21 cellular contexts compared by ENCODE assay signal in genomic region chr12:4144676-4145075, GRCh38.
DNase-seq lines count a peak whose midpoint lies in the region; ATAC-seq and TF ChIP-seq lines count a peak whose summit lies in the region.
"Had no signal": no experiment of that assay in that cellular context is flagged by ENCODE, and none has a peak within 500 bp of the region (broad histone marks: within the 10 kb centered on the region; RNA-seq: fewer than 3 reads in every experiment).

No MANE protein-coding gene starts in this region.

- H3K18ac ChIP-seq in trophoblast cell (ENCODE audit: low read length) = no peak overlapping the region

- no peaks in the 10 kb centered on the region for H3K9me3 Mint-ChIP-seq in activated T-cell treated with anti-CD3 and anti-CD28 coated beads, Interleukin-2, amount 50 U/mL, for 24 hours
- peaks cover 7% of the 10 kb centered on the region for H3K9me3 Mint-ChIP-seq in activated naive CD8-positive, alpha-beta T cell treated with anti-CD3 and anti-CD28 coated beads for 36 hours

- H3K36me3 Mint-ChIP-seq in activated T-cell treated with anti-CD3 and anti-CD28 coated beads, Interleukin-2, amount 50 U/mL, for 24 hours (ENCODE audit: low read depth) = no peaks in the 10 kb centered on the region
- H3K36me3 Mint-ChIP-seq in activated naive CD8-positive, alpha-beta T cell treated with anti-CD3 and anti-CD28 coated beads for 36 hours = peaks cover 8% of the 10 kb centered on the region

- H3K9me3 ChIP-seq in OCI-LY3 (ENCODE audit: insufficient read depth, low read length) (no peaks in the 10 kb centered on the region), trophoblast cell (ENCODE audit: insufficient read depth, low read depth, low read length) (no peaks in the 10 kb centered on the region)
- H3K9me3 ChIP-seq: BLaER1, pancreas, right lobe of liver had no signal

- peaks cover 3% of the 10 kb centered on the region for H3K79me1 ChIP-seq in trophoblast cell (ENCODE audit: low read length)

- ATAC-seq in activated CD4-positive, CD25-positive, alpha-beta regulatory T cell treated with anti-CD3 and anti-CD28 coated beads, Interleukin-2, amount 50 U/mL, for 24 hours = no peak
- ATAC-seq in HG03457 (IDR thresholded peaks at IDR 0.05; ENCODE audit: unreplicated experiment) = no peak
- ATAC-seq: pancreas, right lobe of liver had no signal

- no peak overlapping the region for H4K8ac ChIP-seq in trophoblast cell (ENCODE audit: low read depth, low read length)

- no peak overlapping the region for H2BK12ac ChIP-seq in trophoblast cell (ENCODE audit: low read length)

- DNase-seq in activated T-cell treated with anti-CD3 and anti-CD28 coated beads, Interleukin-2, amount 50 U/mL, for 24 hours = no peak
- no peak for DNase-seq in activated T-cell treated with anti-CD3 and anti-CD28 coated beads for 4 hours
- DNase-seq in activated naive CD8-positive, alpha-beta T cell treated with anti-CD3 and anti-CD28 coated beads for 36 hours = no peak
- DNase-seq in trophoblast cell = peak; percentile 34 to 76
- no peak for DNase-seq in nucleus accumbens (lab: John Stamatoyannopoulos, UW)
- DNase-seq: amniotic stem cell; dermis blood vessel endothelial cell; foreskin fibroblast; NCI-H1105 treated with DMSO at 0.1 percent for 48 hours; NCI-H2081 treated with DMSO at 0.1 percent for 48 hours; NCI-H446 treated with DMSO at 0.1 percent for 48 hours; NK-92 treated with Interleukin-12 subunit alpha and Interleukin-12 subunit beta, amount 100 ng/mL, for 24 hours; pancreas; stimulated activated CD4-positive, alpha-beta T cell treated with anti-CD3 and anti-CD28 coated beads, Interleukin-15, amount 100 ng/mL, for 24 hours; T-helper 9 cell had no signal

- WGBS in trophoblast cell (ENCODE audit: extremely low coverage, insufficient coverage, insufficient read length) = no CpG with 5 or more reads among the region's 2 CpGs

- peaks cover 94% of the 10 kb centered on the region for H3K4me1 ChIP-seq in OCI-LY3 (ENCODE audit: low read length)
- peaks cover 9 to 12% of the 10 kb centered on the region in 2 experiments for H3K4me1 ChIP-seq in trophoblast cell (ENCODE audit: control insufficient read depth in 1 of 2, insufficient read depth in 2 of 2, low read length in 2 of 2)
- H3K4me1 ChIP-seq: pancreas, right lobe of liver had no signal

- no peak overlapping the region for H3K4me3 Mint-ChIP-seq in activated T-cell treated with anti-CD3 and anti-CD28 coated beads, Interleukin-2, amount 50 U/mL, for 24 hours
- H3K4me3 Mint-ChIP-seq in activated naive CD8-positive, alpha-beta T cell treated with anti-CD3 and anti-CD28 coated beads for 36 hours = no peak overlapping the region

- H3K36me3 ChIP-seq in OCI-LY3 (replicated peaks; ENCODE audit: low read depth, low read length) (peaks cover 6% of the 10 kb centered on the region), trophoblast cell (ENCODE audit: control insufficient read depth in 1 of 2, insufficient read depth in 2 of 2, low read length in 2 of 2) (no peaks in the 10 kb centered on the region)
- H3K36me3 ChIP-seq: BLaER1, pancreas, right lobe of liver had no signal

- H3K14ac ChIP-seq in trophoblast cell (ENCODE audit: low read length) = no peak overlapping the region

- H3K27me3 ChIP-seq in OCI-LY3 (ENCODE audit: low read depth, low read length) = no peaks in the 10 kb centered on the region
- H3K27me3 ChIP-seq in trophoblast cell (ENCODE audit: insufficient read depth, low read length) = no peaks in the 10 kb centered on the region
- H3K27me3 ChIP-seq: BLaER1, pancreas, right lobe of liver had no signal

- H4K20me1 ChIP-seq in OCI-LY3 (ENCODE audit: insufficient read depth, low read length) = no peaks in the 10 kb centered on the region
- H4K20me1 ChIP-seq: BLaER1 had no signal

- H4K91ac ChIP-seq in trophoblast cell (ENCODE audit: low read depth, low read length) = no peak overlapping the region

- H3K4ac ChIP-seq in trophoblast cell (ENCODE audit: low read depth, low read length) = no peak overlapping the region

- H3K9ac ChIP-seq in OCI-LY3 (ENCODE audit: low read length) (peak overlapping the region; percentile 97), trophoblast cell (ENCODE audit: low read length) (no peak overlapping the region)
- H3K9ac ChIP-seq: BLaER1 had no signal

- no peak overlapping the region for H3K23ac ChIP-seq in trophoblast cell (ENCODE audit: low read length)

- peak overlapping the region; percentile 99 for H3K27ac ChIP-seq in OCI-LY3 (ENCODE audit: low read length)
- H3K27ac ChIP-seq in trophoblast cell (ENCODE audit: low read depth, low read length) = no peak overlapping the region
- H3K27ac ChIP-seq: BLaER1, hepatocyte, pancreas, right lobe of liver had no signal

- H3K4me3 ChIP-seq in OCI-LY3 (ENCODE audit: low read length) = peak overlapping the region; percentile 7; the same call in 1 of the 2 replicates
- H3K4me3 ChIP-seq in trophoblast cell (ENCODE audit: low read depth, low read length) = no peak overlapping the region
- H3K4me3 ChIP-seq: BLaER1, hepatocyte, pancreas, right lobe of liver had no signal

- H2BK5ac ChIP-seq in trophoblast cell (ENCODE audit: low read depth, low read length, poor library complexity) = no peak overlapping the region

- no peaks in the 10 kb centered on the region for H3K27me3 Mint-ChIP-seq in activated T-cell treated with anti-CD3 and anti-CD28 coated beads, Interleukin-2, amount 50 U/mL, for 24 hours
- no peaks in the 10 kb centered on the region for H3K27me3 Mint-ChIP-seq in activated naive CD8-positive, alpha-beta T cell treated with anti-CD3 and anti-CD28 coated beads for 36 hours

- peaks cover 92% of the 10 kb centered on the region for H3K4me1 Mint-ChIP-seq in activated T-cell treated with anti-CD3 and anti-CD28 coated beads, Interleukin-2, amount 50 U/mL, for 24 hours (ENCODE audit: low read depth)
- peaks cover 90% of the 10 kb centered on the region for H3K4me1 Mint-ChIP-seq in activated naive CD8-positive, alpha-beta T cell treated with anti-CD3 and anti-CD28 coated beads for 36 hours

- H3K4me2 ChIP-seq in OCI-LY3 (ENCODE audit: low read length) (peak overlapping the region; percentile 42), trophoblast cell (ENCODE audit: low read length) (no peak overlapping the region)
- H3K4me2 ChIP-seq: BLaER1, hepatocyte had no signal

- peak overlapping the region; percentile 99 for H3K27ac Mint-ChIP-seq in activated T-cell treated with anti-CD3 and anti-CD28 coated beads, Interleukin-2, amount 50 U/mL, for 24 hours
- peak overlapping the region; percentile 97 for H3K27ac Mint-ChIP-seq in activated naive CD8-positive, alpha-beta T cell treated with anti-CD3 and anti-CD28 coated beads for 36 hours

- no peak overlapping the region for H4K12ac ChIP-seq in trophoblast cell (ENCODE audit: low read depth, low read length)

- no peaks in the 10 kb centered on the region; the same call in 1 of the 2 replicates for H3K79me2 ChIP-seq in OCI-LY3 (ENCODE audit: low read length)
- H3K79me2 ChIP-seq in trophoblast cell (ENCODE audit: control insufficient read depth, insufficient read depth, low read length, poor library complexity) = no peaks in the 10 kb centered on the region
- H3K79me2 ChIP-seq: hepatocyte had no signal

- H2AFZ ChIP-seq in OCI-LY3 (ENCODE audit: low read depth, low read length) (no peak overlapping the region), trophoblast cell (ENCODE audit: insufficient read depth, low read length, poor library complexity) (no peak overlapping the region)
- H2AFZ ChIP-seq: hepatocyte had no signal

- H2BK120ac ChIP-seq in trophoblast cell (ENCODE audit: insufficient read depth, low read length, poor library complexity) = no peak overlapping the region

- H2AK5ac ChIP-seq in trophoblast cell (ENCODE audit: low read length) = no peak overlapping the region

- no peak for TF ChIP-seq CTCF in OCI-LY3 (IDR thresholded peaks at IDR 0.05; ENCODE audit: low read depth, low read length)

Comparison
In these comparisons a context has a peak if more than half of its experiments do, and no peak if none do; other contexts are left out.
1. DNase-seq: peak in trophoblast cell (2 of 2); none in activated T-cell treated with anti-CD3 and anti-CD28 coated beads, Interleukin-2, amount 50 U/mL, for 24 hours (single experiment), activated T-cell treated with anti-CD3 and anti-CD28 coated beads for 4 hours (single experiment), activated naive CD8-positive, alpha-beta T cell treated with anti-CD3 and anti-CD28 coated beads for 36 hours (single experiment) and nucleus accumbens (0 of 56).